ENCODE assay signal across 9 cellular contexts in genomic region chr7:114931656-114932011, GRCh38. TPM values are rescaled to one million over a fixed set of nuclear protein-coding genes. Genes with fewer than 3 reads are reported as not detected.
DNase-seq lines count a peak whose midpoint lies in the region; ATAC-seq and TF ChIP-seq lines count a peak whose summit lies in the region.
"Had no signal": no experiment of that assay in that cellular context is flagged by ENCODE, and none has a peak within 500 bp of the region (broad histone marks: within the 10 kb centered on the region; RNA-seq: fewer than 3 reads in every experiment).

No MANE protein-coding gene starts in this region.

- peaks cover 33% of the 10 kb centered on the region for H3K36me3 Mint-ChIP-seq in T-helper 2 cell treated with Interferon-gamma antibody and Interleukin-4, amounts not matched to agents 5 μg/mL and 100 μg/mL, for 36 hours (ENCODE audit: low read depth)

- peak overlapping the region; percentile 72 for H3K4me2 ChIP-seq in skeletal muscle satellite cell (ENCODE audit: low read length)

- peak; percentile 46 for DNase-seq in T-helper 2 cell treated with Interferon-gamma antibody and Interleukin-4, amounts not matched to agents 5 μg/mL and 100 μg/mL, for 36 hours (ENCODE audit: low spot score)
- DNase-seq in KG1 (lab: John Stamatoyannopoulos, UW) (no peak), NCI-H226 (no peak), tibial artery (no peak), cortex of kidney (lab: John Stamatoyannopoulos, UW) (no peak)
- DNase-seq: psoas muscle had no signal

- H3K9ac ChIP-seq in skeletal muscle satellite cell (ENCODE audit: low read depth, low read length) = peak overlapping the region; percentile 49

- intact Hi-C loops in tibial artery (cut with DNase I; ENCODE audit: low total_unique reads) = no loop called here

- peak overlapping the region; percentile 28 for H3K4me3 ChIP-seq in skeletal muscle satellite cell (ENCODE audit: low read length)
- H3K4me3 ChIP-seq in tibial artery = no peak overlapping the region
- H3K4me3 ChIP-seq: psoas muscle had no signal

- H3K4me1 Mint-ChIP-seq in T-helper 2 cell treated with Interferon-gamma antibody and Interleukin-4, amounts not matched to agents 5 μg/mL and 100 μg/mL, for 36 hours (ENCODE audit: low read depth) = peaks cover 45% of the 10 kb centered on the region

- H3K36me3 ChIP-seq in skeletal muscle satellite cell (ENCODE audit: insufficient read depth, low read length) (peaks cover 8% of the 10 kb centered on the region), tibial artery (no peaks in the 10 kb centered on the region)

- H3K9me3 ChIP-seq in skeletal muscle satellite cell (replicated peaks; ENCODE audit: low read length) (no peaks in the 10 kb centered on the region), tibial artery (no peaks in the 10 kb centered on the region)
- H3K9me3 ChIP-seq: psoas muscle had no signal

- no peaks in the 10 kb centered on the region for H3K27me3 Mint-ChIP-seq in T-helper 2 cell treated with Interferon-gamma antibody and Interleukin-4, amounts not matched to agents 5 μg/mL and 100 μg/mL, for 36 hours (ENCODE audit: low read depth)

- H3K27ac ChIP-seq in tibial artery = no peak overlapping the region
- H3K27ac ChIP-seq: psoas muscle had no signal

- no peak overlapping the region for H3K4me3 Mint-ChIP-seq in T-helper 2 cell treated with Interferon-gamma antibody and Interleukin-4, amounts not matched to agents 5 μg/mL and 100 μg/mL, for 36 hours

- peak overlapping the region; percentile 90 for H3K27ac Mint-ChIP-seq in T-helper 2 cell treated with Interferon-gamma antibody and Interleukin-4, amounts not matched to agents 5 μg/mL and 100 μg/mL, for 36 hours

- no peak for TF ChIP-seq CTCF in tibial artery (IDR thresholded peaks at IDR 0.05)

- H3K4me1 ChIP-seq in skeletal muscle satellite cell (ENCODE audit: control insufficient read depth, insufficient read depth, low read length) (peaks cover 29% of the 10 kb centered on the region), tibial artery (peaks cover 0 to 46% (median 6%) of the 10 kb centered on the region in 4 donors)

- ATAC-seq in GM18907 (IDR thresholded peaks at IDR 0.05; ENCODE audit: unreplicated experiment) (peak; percentile 85), HG02763 (IDR thresholded peaks at IDR 0.05; ENCODE audit: unreplicated experiment) (peak; percentile 90)
- ATAC-seq: psoas muscle had no signal

- H3K9me3 Mint-ChIP-seq in T-helper 2 cell treated with Interferon-gamma antibody and Interleukin-4, amounts not matched to agents 5 μg/mL and 100 μg/mL, for 36 hours = no peaks in the 10 kb centered on the region

- H3K27me3 ChIP-seq in skeletal muscle satellite cell (ENCODE audit: control insufficient read depth, insufficient read depth, low read length) (no peaks in the 10 kb centered on the region), tibial artery (no peaks in the 10 kb centered on the region)

RNA-seq across cellular contexts. Expression of gene MDFIC, which starts 9.7 kb away (rescaled TPM):
- 32.7 and 34.3 TPM in 2 replicates for total RNA-seq in skeletal muscle satellite cell (2012; rRNA removed)
